11 cellular contexts compared by ENCODE assay signal in genomic region chr1:147526501-147526900, GRCh38.
"Had no signal": no experiment of that assay in that cellular context is flagged by ENCODE, and none has a peak within 500 bp of the region (broad histone marks: within the 10 kb centered on the region; RNA-seq: fewer than 3 reads in every experiment).

No MANE protein-coding gene starts in this region.

- H3K4me3 ChIP-seq: GM23248, GM23338, HAP-1 had no signal

- H3K4me2 ChIP-seq: GM23338 had no signal

- FAIRE-seq: H1, H54 had no signal

- H3K4me3 Mint-ChIP-seq: GM23338, H9, HFFc6 had no signal

- H3K9me3 ChIP-seq: HAP-1 had no signal

- H3K4me1 ChIP-seq: HAP-1 had no signal

- H3K9me3 Mint-ChIP-seq: GM23338, H9, HFFc6 had no signal

- DNase-seq: GM23248, GOT3, H7, H9, HCEC 1CT, HFFc6 had no signal

- ATAC-seq: GM23338, HCT116 had no signal

- H3K9ac ChIP-seq: GM23248 had no signal

- H3K27ac Mint-ChIP-seq: GM23338, H9, HFFc6 had no signal

- H3K4me1 Mint-ChIP-seq: GM23338 had no signal

- H3K27ac ChIP-seq: GM23248 had no signal

- H3K36me3 ChIP-seq: HAP-1 had no signal
